Comparison of ENCODE assay signal across 26 cellular contexts in genomic region chr10:106567629-106568028, GRCh38.
DNase-seq lines count a peak whose midpoint lies in the region; ATAC-seq, FAIRE-seq and TF ChIP-seq lines count a peak whose summit lies in the region.
"Had no signal": no experiment of that assay in that cellular context is flagged by ENCODE, and none has a peak within 500 bp of the region (broad histone marks: within the 10 kb centered on the region; RNA-seq: fewer than 3 reads in every experiment).

No MANE protein-coding gene starts in this region.

- TF ChIP-seq EP300 in HepG2 (IDR thresholded peaks at IDR 0.05; ENCODE audit: low read depth in 2 of 2, low read length in 2 of 2): no peak
- TF ChIP-seq EP300 in HepG2 (CRISPR knock-in tag; IDR thresholded peaks at IDR 0.05; ENCODE audit: borderline replicate concordance): no peak

- FAIRE-seq in HepG2 (lab: Jason Lieb, UNC) (no peak), bronchial epithelial cell (lab: Jason Lieb, UNC) (peak; percentile 89)
- FAIRE-seq: A204.1, GM12878, GM12892, GM18507 had no signal

- no peak for TF ChIP-seq RAD21 in HepG2 (CRISPR knock-in tag; IDR thresholded peaks at IDR 0.05)

- BruUV-seq in HepG2 (replicated peaks; lab: Mats Ljungman, UMichigan) (no TSS peak), PC-3 (replicated peaks; lab: Mats Ljungman, UMichigan) (no TSS peak)

- H3K36me3 ChIP-seq in right lobe of liver (no peaks in the 10 kb centered on the region), HepG2 (replicated peaks in 1 of 2; ENCODE audit: control insufficient read depth in 1 of 2, insufficient read depth in 2 of 2, low read length in 2 of 2) (no peaks in the 10 kb centered on the region), PC-3 (ENCODE audit: low read depth, low read length) (no peaks in the 10 kb centered on the region), bronchial epithelial cell (ENCODE audit: control insufficient read depth, insufficient read depth, low read length) (no peaks in the 10 kb centered on the region), Peyer's patch (no peaks in the 10 kb centered on the region)
- H3K36me3 ChIP-seq: BE2C, BLaER1 had no signal

- in situ Hi-C loops in HepG2 (cut with HindIII; ENCODE audit: extremely low pct_ligation_motif_present, low pct_unique_long_range_greater_than_20kb): no loop called here

- no peaks in the 10 kb centered on the region for H3K9me2 ChIP-seq in PC-3 (replicated peaks; ENCODE audit: low read length)

- no peak for TF ChIP-seq CTCF in right lobe of liver (IDR thresholded peaks at IDR 0.05)
- TF ChIP-seq CTCF in HepG2 (CRISPR knock-in tag; IDR thresholded peaks at IDR 0.05): no peak
- TF ChIP-seq CTCF in PC-3 (conservative IDR thresholded peaks at IDR 0.05; ENCODE audit: low read depth, low read length): no peak
- no peak for TF ChIP-seq CTCF in bronchial epithelial cell (IDR thresholded peaks at IDR 0.05; ENCODE audit: insufficient read depth, low read length, severe bottlenecking)
- TF ChIP-seq CTCF in Peyer's patch (IDR thresholded peaks at IDR 0.05): no peak

- H2AFZ ChIP-seq in HepG2 (ENCODE audit: low read length) (no peak overlapping the region), PC-3 (ENCODE audit: low read length) (no peak overlapping the region; the same call in 1 of the 2 replicates)

- intact Hi-C loops in right lobe of liver (cut with DNase I): no loop called here
- intact Hi-C loops in HepG2 (cut with micrococcal nuclease; ENCODE audit: unreplicated experiment): no loop called here
- intact Hi-C loops in PC-3 (cut with micrococcal nuclease): no loop called here

- no peak for DNase-seq in right lobe of liver
- DNase-seq in HepG2 (ENCODE audit: low spot score): no peak
- DNase-seq in PC-3: no peak
- DNase-seq in bronchial epithelial cell (ENCODE audit: low read depth): no peak
- no peak for DNase-seq in NCI-H146 (lab: John Stamatoyannopoulos, UW)
- DNase-seq in Peyer's patch: no peak
- DNase-seq in NCI-H2227 (lab: John Stamatoyannopoulos, UW; ENCODE audit: unreplicated experiment): no peak
- DNase-seq: 8988T; ACHN; CD4-positive, alpha-beta memory T cell; CD4-positive, CD25-positive, alpha-beta regulatory T cell; CD8-positive, alpha-beta memory T cell; COR-L47; DMS 273 treated with DMSO at 0.1 percent for 48 hours; DMS153; DMS53; DMS79; DND-41; EL; GDM1 had no signal

- H3K4me2 ChIP-seq in HepG2 (ENCODE audit: low read depth, low read length) (no peak overlapping the region), PC-3 (ENCODE audit: low read length) (no peak overlapping the region)
- H3K4me2 ChIP-seq: BLaER1 had no signal

- H3K27ac ChIP-seq in right lobe of liver: no peak overlapping the region
- H3K27ac ChIP-seq in HepG2 (ENCODE audit: extremely low read length, insufficient read depth, low read length): no peak overlapping the region
- peak overlapping the region; percentile 99 for H3K27ac ChIP-seq in PC-3 (ENCODE audit: low read length)
- no peak overlapping the region for H3K27ac ChIP-seq in Peyer's patch
- H3K27ac ChIP-seq: BLaER1 had no signal

- no peaks in the 10 kb centered on the region for H3K4me1 ChIP-seq in right lobe of liver
- H3K4me1 ChIP-seq in HepG2 (ENCODE audit: insufficient read depth, low read length): no peaks in the 10 kb centered on the region
- H3K4me1 ChIP-seq in PC-3 (ENCODE audit: insufficient read depth, low read length): peaks cover 69% of the 10 kb centered on the region
- no peaks in the 10 kb centered on the region for H3K4me1 ChIP-seq in Peyer's patch
- H3K4me1 ChIP-seq: BLaER1 had no signal

- H3K9ac ChIP-seq in HepG2 (ENCODE audit: insufficient read depth, low read depth, low read length): no peak overlapping the region
- H3K9ac ChIP-seq in PC-3 (ENCODE audit: low read length): peak overlapping the region; percentile 57
- H3K9ac ChIP-seq: BLaER1 had no signal

- H3F3A ChIP-seq in PC-3 (ENCODE audit: low read length, unreplicated experiment): no peaks in the 10 kb centered on the region

- POLR2A ChIA-PET in HepG2 (lab: Yijun Ruan, JAX): no interaction called here
- POLR2A ChIA-PET in PC-3 (lab: Charles Lee; ENCODE audit: unreplicated experiment): no interaction called here

- H3K4me3 ChIP-seq in right lobe of liver (no peak overlapping the region), HepG2 (replicated peaks in 1 of 3; ENCODE audit: insufficient read depth in 1 of 3, low read depth in 2 of 3, low read length in 3 of 3) (no peak overlapping the region), PC-3 (ENCODE audit: low read length) (no peak overlapping the region), bronchial epithelial cell (ENCODE audit: low read depth, low read length) (no peak overlapping the region), Peyer's patch (no peak overlapping the region)
- H3K4me3 ChIP-seq: BLaER1, GM12878 had no signal

- CTCF ChIA-PET in HepG2 (lab: Yijun Ruan, JAX; ENCODE audit: low intra/inter-chr PET ratio, low total read pairs) (no interaction called here), PC-3 (lab: Charles Lee) (no interaction called here)

- no peaks in the 10 kb centered on the region for H3K79me2 ChIP-seq in HepG2 (ENCODE audit: insufficient read depth, low read length)
- no peaks in the 10 kb centered on the region for H3K79me2 ChIP-seq in PC-3 (ENCODE audit: low read length)

- peak in 3 of 4 donors; percentile 45 to 59 (median 54) for ATAC-seq in right lobe of liver
- no peak for ATAC-seq in HepG2
- ATAC-seq in PC-3: no peak
- ATAC-seq: GM12878 had no signal

- 33% methylated on average over 4 of the region's 4 CpGs for WGBS in right lobe of liver (ENCODE audit: insufficient coverage, low coverage, low lambda C conversion rate, missing lambda C conversion rate)
- WGBS in HepG2 (ENCODE audit: low lambda C conversion rate): 46% methylated on average over 4 of the region's 4 CpGs

- no peaks in the 10 kb centered on the region for H3K27me3 ChIP-seq in right lobe of liver
- H3K27me3 ChIP-seq in HepG2 (ENCODE audit: control insufficient read depth in 1 of 2, insufficient read depth in 2 of 2, low read length in 2 of 2): no peaks in the 10 kb centered on the region
- no peaks in the 10 kb centered on the region for H3K27me3 ChIP-seq in PC-3 (ENCODE audit: low read length)
- no peaks in the 10 kb centered on the region for H3K27me3 ChIP-seq in bronchial epithelial cell (ENCODE audit: control insufficient read depth, insufficient read depth, low read length)
- H3K27me3 ChIP-seq in Peyer's patch: no peaks in the 10 kb centered on the region
- H3K27me3 ChIP-seq: BE2C, BLaER1 had no signal

- H3K9me3 ChIP-seq in right lobe of liver (no peaks in the 10 kb centered on the region), HepG2 (ENCODE audit: low read length) (no peaks in the 10 kb centered on the region), PC-3 (ENCODE audit: low read length) (no peaks in the 10 kb centered on the region), Peyer's patch (no peaks in the 10 kb centered on the region)
- H3K9me3 ChIP-seq: BE2C, BLaER1 had no signal

- TF ChIP-seq POLR2A in right lobe of liver (IDR thresholded peaks at IDR 0.05): no peak
- TF ChIP-seq POLR2A in HepG2 (IDR thresholded peaks at IDR 0.05; ENCODE audit: insufficient read depth in 1 of 2, low read depth in 2 of 2, low read length in 2 of 2): no peak
- TF ChIP-seq POLR2A in Peyer's patch (IDR thresholded peaks at IDR 0.05): no peak

- H4K20me1 ChIP-seq in HepG2 (ENCODE audit: insufficient read depth, low read length) (no peaks in the 10 kb centered on the region), PC-3 (ENCODE audit: low read length) (no peaks in the 10 kb centered on the region)
- H4K20me1 ChIP-seq: BLaER1 had no signal

TF ChIP-seq in HepG2, 621 proteins besides CTCF, POLR2A, EP300 and RAD21:
- TF ChIP-seq MBNL3 (CRISPR knock-in tag; conservative IDR thresholded peaks at IDR 0.05) (no peak), ZNF7 (CRISPR knock-in tag; IDR thresholded peaks at IDR 0.05) (no peak), SNAPC2 (CRISPR knock-in tag; IDR thresholded peaks at IDR 0.05) (no peak), MED8 (CRISPR knock-in tag; IDR thresholded peaks at IDR 0.05; ENCODE audit: insufficient replicate concordance) (no peak), TAF15 (IDR thresholded peaks at IDR 0.05; ENCODE audit: low read depth, low read length, poor library complexity, severe bottlenecking) (no peak), ZBTB43 (CRISPR knock-in tag; conservative IDR thresholded peaks at IDR 0.05) (no peak), ZNF44 (CRISPR knock-in tag; IDR thresholded peaks at IDR 0.05) (no peak), MBD4 (IDR thresholded peaks at IDR 0.05; ENCODE audit: borderline replicate concordance, low read length) (no peak)

Comparison
In these comparisons a context has a peak if more than half of its experiments do, and no peak if none do; other contexts are left out.
1. ATAC-seq: peak in right lobe of liver (3 of 4); none in HepG2 (single experiment) and PC-3 (single experiment).